ENCODE assay signal across 25 cellular contexts in the genomic region with DNA sequence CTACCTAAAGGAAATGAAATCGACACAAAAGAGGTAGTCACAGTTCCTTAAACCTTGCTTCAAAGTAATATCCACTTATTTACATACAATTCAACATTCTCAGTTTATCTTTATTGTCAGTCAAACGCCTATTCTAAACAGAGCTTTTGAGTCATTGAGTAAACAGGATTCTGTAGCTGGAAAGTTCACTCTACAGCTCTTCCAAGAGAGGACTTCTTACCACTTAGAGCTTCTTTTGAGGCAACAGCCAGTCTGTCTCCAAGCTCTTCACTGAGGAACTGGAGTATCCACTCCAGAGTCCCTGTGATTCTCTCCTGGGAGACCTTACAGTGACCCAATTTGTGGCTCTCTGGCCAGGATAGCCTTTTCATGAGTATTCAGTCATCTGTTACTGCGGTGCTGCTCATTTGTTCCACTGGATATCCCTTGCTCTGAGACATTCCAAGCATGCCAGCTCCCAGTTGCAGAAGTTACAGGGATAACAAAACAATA.
DNase-seq lines count a peak whose midpoint lies in the region; ATAC-seq, FAIRE-seq and TF ChIP-seq lines count a peak whose summit lies in the region.
"Had no signal": no experiment of that assay in that cellular context is flagged by ENCODE, and none has a peak within 500 bp of the region (broad histone marks: within the 10 kb centered on the region; RNA-seq: fewer than 3 reads in every experiment).

No MANE protein-coding gene starts in this region.

- H2BK12ac ChIP-seq in H1 (ENCODE audit: low read depth, low read length): no peak overlapping the region

- H2BK20ac ChIP-seq in H1 (ENCODE audit: low read length): no peak overlapping the region

- no peak for TF ChIP-seq POLR2A in H1 (IDR thresholded peaks at IDR 0.05; ENCODE audit: control extremely low read depth in 1 of 2, low read depth in 2 of 2, low read length in 2 of 2)

- POLR2A ChIA-PET in H1 (lab: Charles Lee; ENCODE audit: partially characterized antibody): no interaction called here

- H3K27ac Mint-ChIP-seq in endothelial cell (ENCODE audit: unreplicated experiment): no peak overlapping the region

- H3K27me3 ChIP-seq in H1 (replicated peaks in 1 of 4; ENCODE audit: control insufficient read depth in 3 of 4, extremely low read depth in 1 of 4, insufficient read depth in 3 of 4, low read length in 3 of 4): no peaks in the 10 kb centered on the region
- H3K27me3 ChIP-seq in left lung: no peaks in the 10 kb centered on the region
- H3K27me3 ChIP-seq: adrenal gland, SJSA1, stomach, upper lobe of right lung had no signal

- no peak overlapping the region for H4K8ac ChIP-seq in H1 (ENCODE audit: extremely low read depth, insufficient read depth, low read length)

- TF ChIP-seq RAD21 in H1 (IDR thresholded peaks at IDR 0.05 in 1 of 2, conservative IDR thresholded peaks at IDR 0.05 in 1 of 2; ENCODE audit: low read depth in 2 of 2, low read length in 2 of 2): no peak

- H2AFZ ChIP-seq in H1 (ENCODE audit: low read length): no peak overlapping the region

- H3K14ac ChIP-seq in H1 (ENCODE audit: insufficient read length): no peak overlapping the region

- no peak overlapping the region for H3K4ac ChIP-seq in H1 (replicated peaks; ENCODE audit: insufficient read length, low read depth, low read length)

- no peaks in the 10 kb centered on the region for H3K23me2 ChIP-seq in H1 (ENCODE audit: low read depth, low read length)

- WGBS in H1 (ENCODE audit: extremely low coverage in 1 of 2, insufficient coverage in 1 of 2, insufficient read length in 1 of 2, insufficient replicate concordance in 2 of 2, low coverage in 1 of 2, low lambda C conversion rate in 2 of 2, missing lambda C conversion rate in 1 of 2), 2 experiments: 88% methylated on average over 3 of the region's 3 CpGs; no CpG with 5 or more reads in 1 of the 2 experiments

- no peak overlapping the region for H3K56ac ChIP-seq in H1 (replicated peaks; ENCODE audit: insufficient read length, low read depth, low read length)

- no peak overlapping the region for H3K4me3 Mint-ChIP-seq in endothelial cell (ENCODE audit: unreplicated experiment)
- H3K4me3 Mint-ChIP-seq: CD4-positive, alpha-beta memory T cell; central memory CD8-positive, alpha-beta T cell had no signal

- H3K36me3 Mint-ChIP-seq in endothelial cell (ENCODE audit: low read depth, unreplicated experiment): no peaks in the 10 kb centered on the region
- H3K36me3 Mint-ChIP-seq: CD4-positive, alpha-beta memory T cell had no signal

- no peak overlapping the region for H2BK120ac ChIP-seq in H1 (replicated peaks; ENCODE audit: low read depth, low read length)

- CTCF ChIA-PET in H1 (lab: Charles Lee; ENCODE audit: partially characterized antibody): interaction anchor here (1.4 to 1.6 kb wide), 2 partner anchors 9 to 204 kb away, joined by 3 to 5 read pairs; no protein-coding TSS in a partner anchor

- DNase-seq in AG08395 (ENCODE audit: low spot score): peak; percentile 40
- peak; percentile 41 for DNase-seq in LHCN-M2 (ENCODE audit: low read depth)
- no peak for DNase-seq in H1 (ENCODE audit: low read depth in 1 of 2, low spot score in 2 of 2)
- DNase-seq in left lung: no peak
- DNase-seq in endothelial cell (ENCODE audit: low spot score): no peak
- DNase-seq in KBM-7: no peak
- DNase-seq: adrenal gland; CD4-positive, alpha-beta memory T cell; DMS79; effector memory CD4-positive, alpha-beta T cell; foreskin melanocyte; GOT3; KG1; left cardiac atrium; NCI-H1105; NCI-H526 treated with DMSO at 0.1 percent for 48 hours; nucleus accumbens; stimulated activated CD4-positive, alpha-beta T cell treated with anti-CD3 and anti-CD28 coated beads, Interleukin-2, amount 100 ng/mL, for 48 hours; stomach; upper lobe of right lung had no signal

- no peak for TF ChIP-seq CTCF in H1 (IDR thresholded peaks at IDR 0.05; ENCODE audit: control extremely low read depth in 1 of 3, insufficient read depth in 1 of 3, low read depth in 1 of 3, low read length in 3 of 3)
- no peak for TF ChIP-seq CTCF in left lung (IDR thresholded peaks at IDR 0.05)
- TF ChIP-seq CTCF in endothelial cell (IDR thresholded peaks at IDR 0.05; ENCODE audit: unreplicated experiment): no peak

- no peak overlapping the region for H3K23ac ChIP-seq in H1 (ENCODE audit: insufficient read length)

- H3K4me1 Mint-ChIP-seq in endothelial cell (ENCODE audit: unreplicated experiment): peaks cover 13% of the 10 kb centered on the region
- H3K4me1 Mint-ChIP-seq: CD4-positive, alpha-beta memory T cell; central memory CD8-positive, alpha-beta T cell had no signal

- H3K27me3 Mint-ChIP-seq in endothelial cell (ENCODE audit: unreplicated experiment): peaks cover 1% of the 10 kb centered on the region

- TF ChIP-seq EP300 in H1 (IDR thresholded peaks at IDR 0.05; ENCODE audit: borderline replicate concordance in 1 of 2, low read depth in 2 of 2, low read length in 2 of 2): no peak

- H3K79me1 ChIP-seq in H1 (ENCODE audit: low read depth, low read length): no peaks in the 10 kb centered on the region

- H3K27ac ChIP-seq in H1 (ENCODE audit: low read depth, low read length) (no peak overlapping the region), left lung (no peak overlapping the region)
- H3K27ac ChIP-seq: adrenal gland, SJSA1, stomach, upper lobe of right lung had no signal

- H2BK5ac ChIP-seq in H1 (ENCODE audit: low read depth, low read length): no peak overlapping the region

- no peaks in the 10 kb centered on the region for H3K9me3 ChIP-seq in H1 (ENCODE audit: insufficient read depth in 2 of 2, low read depth in 1 of 2, low read length in 1 of 2)
- no peaks in the 10 kb centered on the region for H3K9me3 ChIP-seq in left lung
- H3K9me3 ChIP-seq: adrenal gland, SJSA1, stomach, upper lobe of right lung had no signal

- H2BK15ac ChIP-seq in H1 (ENCODE audit: low read length): no peak overlapping the region

- H4K5ac ChIP-seq in H1 (ENCODE audit: insufficient read length, low read depth, low read length): no peak overlapping the region

- peak; percentile 36 for FAIRE-seq in H1 (lab: Jason Lieb, UNC)

- ATAC-seq in left lung (peak; percentile 25), GM18907 (IDR thresholded peaks at IDR 0.05; ENCODE audit: unreplicated experiment) (no peak), GM18520 (IDR thresholded peaks at IDR 0.05; ENCODE audit: unreplicated experiment) (no peak)
- ATAC-seq: activated CD4-positive, CD25-positive, alpha-beta regulatory T cell treated with anti-CD3 and anti-CD28 coated beads, Interleukin-2, amount 50 U/mL, for 24 hours; left cardiac atrium; upper lobe of right lung had no signal

- in situ Hi-C loops in KBM-7 (cut with MboI; ENCODE audit: low pct_unique_long_range_greater_than_20kb, low sequenced_read_pairs): no loop called here

- no peaks in the 10 kb centered on the region for H4K20me1 ChIP-seq in H1 (replicated peaks in 1 of 2; ENCODE audit: control insufficient read depth in 1 of 2, insufficient read depth in 2 of 2, low read length in 2 of 2)

- H3K36me3 ChIP-seq in H1 (ENCODE audit: control insufficient read depth in 2 of 4, insufficient read depth in 4 of 4, low read length in 3 of 4) (no peaks in the 10 kb centered on the region), left lung (no peaks in the 10 kb centered on the region)
- H3K36me3 ChIP-seq: adrenal gland, SJSA1, stomach, upper lobe of right lung had no signal

- no peak overlapping the region for H3K18ac ChIP-seq in H1 (ENCODE audit: extremely low read depth, low read length)

- H2AK5ac ChIP-seq in H1 (ENCODE audit: low read depth, low read length): no peak overlapping the region

- intact Hi-C loops in left lung (cut with DNase I): no loop called here

- H3K9me3 Mint-ChIP-seq in endothelial cell (ENCODE audit: unreplicated experiment): no peaks in the 10 kb centered on the region
- H3K9me3 Mint-ChIP-seq: central memory CD8-positive, alpha-beta T cell had no signal

- no peak overlapping the region for H3K4me3 ChIP-seq in H1 (ENCODE audit: extremely low read depth in 1 of 4, insufficient read depth in 2 of 4, low read depth in 3 of 4, low read length in 4 of 4)
- no peak overlapping the region for H3K4me3 ChIP-seq in left lung
- H3K4me3 ChIP-seq: adrenal gland, SJSA1, stomach, upper lobe of right lung had no signal

- no peak overlapping the region for H3K4me2 ChIP-seq in H1 (ENCODE audit: insufficient read depth in 1 of 2, low read depth in 2 of 2, low read length in 2 of 2)

- no peak overlapping the region for H4K91ac ChIP-seq in H1 (replicated peaks; ENCODE audit: insufficient read length, low read length)

- no peaks in the 10 kb centered on the region for H3K79me2 ChIP-seq in H1 (ENCODE audit: control insufficient read depth in 1 of 2, insufficient read depth in 2 of 2, low read length in 2 of 2)

- no peaks in the 10 kb centered on the region; a peak in 1 of 7 replicates for H3K4me1 ChIP-seq in H1 (replicated peaks in 1 of 4; ENCODE audit: control insufficient read depth in 3 of 4, insufficient read depth in 4 of 4, low read length in 3 of 4)
- peaks cover 0 to 3% of the 10 kb centered on the region in 2 donors for H3K4me1 ChIP-seq in left lung
- H3K4me1 ChIP-seq: adrenal gland had no signal

- H3K9ac ChIP-seq in H1 (replicated peaks in 1 of 4; ENCODE audit: extremely low read depth in 1 of 4, low read depth in 3 of 4, low read length in 3 of 4): no peak overlapping the region

TF ChIP-seq in H1, 55 proteins besides CTCF, POLR2A, EP300 and RAD21:
- TF ChIP-seq TAF1 (IDR thresholded peaks at IDR 0.05; ENCODE audit: low read depth, low read length): no peak
- peak; percentile 82 for TF ChIP-seq TEAD4 (IDR thresholded peaks at IDR 0.05; ENCODE audit: low read depth, low read length)

Comparison
In these comparisons a context has a peak if more than half of its experiments do, and no peak if none do; other contexts are left out.
1. DNase-seq: peak in AG08395 (single experiment) and LHCN-M2 (single experiment); none in H1 (0 of 2), left lung (0 of 2), endothelial cell (single experiment) and KBM-7 (single experiment).